Comparison of ENCODE assay signal across 1 cellular context in the genomic region with DNA sequence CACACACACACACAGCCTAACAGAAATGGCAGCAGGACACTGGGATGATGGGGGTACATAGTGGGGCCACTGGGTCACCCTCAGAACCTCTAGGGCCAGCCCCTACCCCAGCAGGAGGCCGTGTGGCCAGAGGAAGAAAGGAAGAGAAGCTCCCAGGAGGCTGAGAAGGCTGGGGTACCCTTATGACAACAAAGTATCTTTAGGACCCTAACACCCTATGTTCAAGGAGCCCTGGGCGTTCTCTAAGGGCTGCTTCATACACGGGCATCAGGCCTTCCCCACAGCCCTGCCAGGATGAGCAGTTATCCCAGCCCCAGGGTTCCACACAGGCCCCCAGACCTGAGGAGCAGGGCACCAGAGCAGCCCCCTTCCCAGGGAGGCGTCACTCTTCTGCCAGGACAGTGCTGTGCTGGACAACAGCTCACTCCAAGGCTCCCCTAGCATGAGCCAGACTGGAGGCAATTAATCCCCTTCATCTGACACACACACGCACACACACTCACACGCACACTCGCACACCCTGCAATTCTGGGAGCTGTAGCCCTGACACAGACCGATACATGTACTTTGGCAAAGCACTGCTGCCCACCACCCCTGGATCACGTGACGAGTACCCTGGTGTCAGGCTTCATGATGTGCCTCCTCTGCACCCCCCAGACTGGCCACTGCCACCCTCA.
TF ChIP-seq lines count a peak whose summit lies in the region.

No MANE protein-coding gene starts in this region.

TF ChIP-seq in HEK293, 187 proteins besides CTCF, POLR2A, EP300 and RAD21 (continued from another document):
- TF ChIP-seq, protein P1, sequence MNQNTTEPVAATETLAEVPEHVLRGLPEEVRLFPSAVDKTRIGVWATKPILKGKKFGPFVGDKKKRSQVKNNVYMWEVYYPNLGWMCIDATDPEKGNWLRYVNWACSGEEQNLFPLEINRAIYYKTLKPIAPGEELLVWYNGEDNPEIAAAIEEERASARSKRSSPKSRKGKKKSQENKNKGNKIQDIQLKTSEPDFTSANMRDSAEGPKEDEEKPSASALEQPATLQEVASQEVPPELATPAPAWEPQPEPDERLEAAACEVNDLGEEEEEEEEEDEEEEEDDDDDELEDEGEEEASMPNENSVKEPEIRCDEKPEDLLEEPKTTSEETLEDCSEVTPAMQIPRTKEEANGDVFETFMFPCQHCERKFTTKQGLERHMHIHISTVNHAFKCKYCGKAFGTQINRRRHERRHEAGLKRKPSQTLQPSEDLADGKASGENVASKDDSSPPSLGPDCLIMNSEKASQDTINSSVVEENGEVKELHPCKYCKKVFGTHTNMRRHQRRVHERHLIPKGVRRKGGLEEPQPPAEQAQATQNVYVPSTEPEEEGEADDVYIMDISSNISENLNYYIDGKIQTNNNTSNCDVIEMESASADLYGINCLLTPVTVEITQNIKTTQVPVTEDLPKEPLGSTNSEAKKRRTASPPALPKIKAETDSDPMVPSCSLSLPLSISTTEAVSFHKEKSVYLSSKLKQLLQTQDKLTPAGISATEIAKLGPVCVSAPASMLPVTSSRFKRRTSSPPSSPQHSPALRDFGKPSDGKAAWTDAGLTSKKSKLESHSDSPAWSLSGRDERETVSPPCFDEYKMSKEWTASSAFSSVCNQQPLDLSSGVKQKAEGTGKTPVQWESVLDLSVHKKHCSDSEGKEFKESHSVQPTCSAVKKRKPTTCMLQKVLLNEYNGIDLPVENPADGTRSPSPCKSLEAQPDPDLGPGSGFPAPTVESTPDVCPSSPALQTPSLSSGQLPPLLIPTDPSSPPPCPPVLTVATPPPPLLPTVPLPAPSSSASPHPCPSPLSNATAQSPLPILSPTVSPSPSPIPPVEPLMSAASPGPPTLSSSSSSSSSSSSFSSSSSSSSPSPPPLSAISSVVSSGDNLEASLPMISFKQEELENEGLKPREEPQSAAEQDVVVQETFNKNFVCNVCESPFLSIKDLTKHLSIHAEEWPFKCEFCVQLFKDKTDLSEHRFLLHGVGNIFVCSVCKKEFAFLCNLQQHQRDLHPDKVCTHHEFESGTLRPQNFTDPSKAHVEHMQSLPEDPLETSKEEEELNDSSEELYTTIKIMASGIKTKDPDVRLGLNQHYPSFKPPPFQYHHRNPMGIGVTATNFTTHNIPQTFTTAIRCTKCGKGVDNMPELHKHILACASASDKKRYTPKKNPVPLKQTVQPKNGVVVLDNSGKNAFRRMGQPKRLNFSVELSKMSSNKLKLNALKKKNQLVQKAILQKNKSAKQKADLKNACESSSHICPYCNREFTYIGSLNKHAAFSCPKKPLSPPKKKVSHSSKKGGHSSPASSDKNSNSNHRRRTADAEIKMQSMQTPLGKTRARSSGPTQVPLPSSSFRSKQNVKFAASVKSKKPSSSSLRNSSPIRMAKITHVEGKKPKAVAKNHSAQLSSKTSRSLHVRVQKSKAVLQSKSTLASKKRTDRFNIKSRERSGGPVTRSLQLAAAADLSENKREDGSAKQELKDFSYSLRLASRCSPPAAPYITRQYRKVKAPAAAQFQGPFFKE (tag by site-specific recombination; IDR thresholded peaks at IDR 0.05; ENCODE audit: borderline replicate concordance): no peak
- TF ChIP-seq ZBTB1 (tag by site-specific recombination; IDR thresholded peaks at IDR 0.05) (no peak), ZNF37A (tag by site-specific recombination; IDR thresholded peaks at IDR 0.05) (no peak), ZSCAN23 (tag by site-specific recombination; IDR thresholded peaks at IDR 0.05) (no peak), HOXC10 (CRISPR knock-in tag; IDR thresholded peaks at IDR 0.05) (no peak)
- TF ChIP-seq, protein P2, sequence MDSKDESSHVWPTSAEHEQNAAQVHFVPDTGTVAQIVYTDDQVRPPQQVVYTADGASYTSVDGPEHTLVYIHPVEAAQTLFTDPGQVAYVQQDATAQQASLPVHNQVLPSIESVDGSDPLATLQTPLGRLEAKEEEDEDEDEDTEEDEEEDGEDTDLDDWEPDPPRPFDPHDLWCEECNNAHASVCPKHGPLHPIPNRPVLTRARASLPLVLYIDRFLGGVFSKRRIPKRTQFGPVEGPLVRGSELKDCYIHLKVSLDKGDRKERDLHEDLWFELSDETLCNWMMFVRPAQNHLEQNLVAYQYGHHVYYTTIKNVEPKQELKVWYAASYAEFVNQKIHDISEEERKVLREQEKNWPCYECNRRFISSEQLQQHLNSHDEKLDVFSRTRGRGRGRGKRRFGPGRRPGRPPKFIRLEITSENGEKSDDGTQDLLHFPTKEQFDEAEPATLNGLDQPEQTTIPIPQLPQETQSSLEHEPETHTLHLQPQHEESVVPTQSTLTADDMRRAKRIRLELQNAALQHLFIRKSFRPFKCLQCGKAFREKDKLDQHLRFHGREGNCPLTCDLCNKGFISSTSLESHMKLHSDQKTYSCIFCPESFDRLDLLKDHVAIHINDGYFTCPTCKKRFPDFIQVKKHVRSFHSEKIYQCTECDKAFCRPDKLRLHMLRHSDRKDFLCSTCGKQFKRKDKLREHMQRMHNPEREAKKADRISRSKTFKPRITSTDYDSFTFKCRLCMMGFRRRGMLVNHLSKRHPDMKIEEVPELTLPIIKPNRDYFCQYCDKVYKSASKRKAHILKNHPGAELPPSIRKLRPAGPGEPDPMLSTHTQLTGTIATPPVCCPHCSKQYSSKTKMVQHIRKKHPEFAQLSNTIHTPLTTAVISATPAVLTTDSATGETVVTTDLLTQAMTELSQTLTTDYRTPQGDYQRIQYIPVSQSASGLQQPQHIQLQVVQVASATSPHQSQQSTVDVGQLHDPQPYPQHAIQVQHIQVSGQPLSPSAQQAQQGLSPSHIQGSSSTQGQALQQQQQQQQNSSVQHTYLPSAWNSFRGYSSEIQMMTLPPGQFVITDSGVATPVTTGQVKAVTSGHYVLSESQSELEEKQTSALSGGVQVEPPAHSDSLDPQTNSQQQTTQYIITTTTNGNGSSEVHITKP (tag by site-specific recombination; IDR thresholded peaks at IDR 0.05): no peak
- TF ChIP-seq, protein P3, sequence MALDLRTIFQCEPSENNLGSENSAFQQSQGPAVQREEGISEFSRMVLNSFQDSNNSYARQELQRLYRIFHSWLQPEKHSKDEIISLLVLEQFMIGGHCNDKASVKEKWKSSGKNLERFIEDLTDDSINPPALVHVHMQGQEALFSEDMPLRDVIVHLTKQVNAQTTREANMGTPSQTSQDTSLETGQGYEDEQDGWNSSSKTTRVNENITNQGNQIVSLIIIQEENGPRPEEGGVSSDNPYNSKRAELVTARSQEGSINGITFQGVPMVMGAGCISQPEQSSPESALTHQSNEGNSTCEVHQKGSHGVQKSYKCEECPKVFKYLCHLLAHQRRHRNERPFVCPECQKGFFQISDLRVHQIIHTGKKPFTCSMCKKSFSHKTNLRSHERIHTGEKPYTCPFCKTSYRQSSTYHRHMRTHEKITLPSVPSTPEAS (tag by site-specific recombination; IDR thresholded peaks at IDR 0.05): peak; percentile 46; the same call in 1 of the 2 replicates
- TF ChIP-seq, protein P4, sequence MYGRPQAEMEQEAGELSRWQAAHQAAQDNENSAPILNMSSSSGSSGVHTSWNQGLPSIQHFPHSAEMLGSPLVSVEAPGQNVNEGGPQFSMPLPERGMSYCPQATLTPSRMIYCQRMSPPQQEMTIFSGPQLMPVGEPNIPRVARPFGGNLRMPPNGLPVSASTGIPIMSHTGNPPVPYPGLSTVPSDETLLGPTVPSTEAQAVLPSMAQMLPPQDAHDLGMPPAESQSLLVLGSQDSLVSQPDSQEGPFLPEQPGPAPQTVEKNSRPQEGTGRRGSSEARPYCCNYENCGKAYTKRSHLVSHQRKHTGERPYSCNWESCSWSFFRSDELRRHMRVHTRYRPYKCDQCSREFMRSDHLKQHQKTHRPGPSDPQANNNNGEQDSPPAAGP (tag by site-specific recombination; IDR thresholded peaks at IDR 0.05): no peak
